ENCODE assay signal across 8 cellular contexts in the genomic region with DNA sequence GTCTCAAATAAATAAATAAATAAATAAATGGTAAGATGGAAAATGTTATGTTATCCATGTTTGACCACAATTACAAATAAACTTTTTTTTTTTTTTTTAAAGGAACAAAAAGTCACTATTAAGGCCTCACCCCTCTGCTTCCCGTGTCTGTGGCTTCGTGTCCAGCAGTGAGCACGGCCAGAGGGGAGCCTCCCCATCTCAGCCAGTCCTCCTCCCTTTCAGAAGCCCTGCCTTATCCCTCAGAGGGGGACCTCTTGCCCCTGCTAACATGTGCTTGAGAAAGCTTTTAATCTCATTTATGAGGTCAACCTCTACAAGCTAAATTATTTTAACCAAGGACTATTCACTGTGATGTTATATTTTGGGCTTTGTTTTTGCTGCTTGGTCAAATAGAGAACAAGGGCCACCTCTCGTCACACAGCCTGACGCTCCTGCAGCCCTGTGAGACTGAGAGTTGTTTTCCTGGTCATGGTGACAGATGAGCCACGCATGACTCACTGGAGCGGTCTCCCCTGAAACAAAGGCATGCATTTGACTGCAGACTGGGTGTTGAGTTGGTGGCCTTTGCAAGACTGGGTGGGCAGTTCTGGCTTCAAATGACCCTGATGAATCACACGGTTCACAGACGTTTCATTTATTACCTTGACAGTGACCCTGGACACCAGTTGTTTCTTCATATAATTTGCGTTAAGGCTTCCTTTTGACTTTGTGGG.
DNase-seq lines count a peak whose midpoint lies in the region; ATAC-seq, FAIRE-seq and TF ChIP-seq lines count a peak whose summit lies in the region.

No MANE protein-coding gene starts in this region.

- H3K4me1 ChIP-seq in endodermal cell (ENCODE audit: control insufficient read depth, insufficient read depth, low read length), result no peaks in the 10 kb centered on the region
- H3K4me1 ChIP-seq in effector memory CD4-positive, alpha-beta T cell (ENCODE audit: control insufficient read depth, insufficient read depth, low read length, poor library complexity, severe bottlenecking), result no peaks in the 10 kb centered on the region

- peak overlapping the region; percentile 79 for H3K27ac Mint-ChIP-seq in endodermal cell

- peak; percentile 72 for FAIRE-seq in H54 (lab: Jason Lieb, UNC)

- no peaks in the 10 kb centered on the region for H3K9me3 ChIP-seq in endodermal cell (ENCODE audit: control insufficient read depth, low read length)
- no peaks in the 10 kb centered on the region for H3K9me3 ChIP-seq in effector memory CD4-positive, alpha-beta T cell (ENCODE audit: control insufficient read depth, low read length)

- H3K36me3 Mint-ChIP-seq in endodermal cell (ENCODE audit: low read depth), result peaks cover 3% of the 10 kb centered on the region

- no peak overlapping the region for H3K4me3 ChIP-seq in endodermal cell (ENCODE audit: low read length)
- H3K4me3 ChIP-seq in effector memory CD4-positive, alpha-beta T cell (ENCODE audit: insufficient read depth, low read depth, low read length, poor library complexity, severe bottlenecking), result no peak overlapping the region

- peaks cover 12% of the 10 kb centered on the region for H3K4me1 Mint-ChIP-seq in endodermal cell

- no peaks in the 10 kb centered on the region for H3K27me3 ChIP-seq in endodermal cell (ENCODE audit: control insufficient read depth, insufficient read depth, low read length, poor library complexity, severe bottlenecking)
- H3K27me3 ChIP-seq in effector memory CD4-positive, alpha-beta T cell (replicated peaks; ENCODE audit: control insufficient read depth, insufficient read depth, low read length, poor library complexity, severe bottlenecking), result no peaks in the 10 kb centered on the region

- H3K9me3 Mint-ChIP-seq in endodermal cell, result no peaks in the 10 kb centered on the region

- ATAC-seq in GM18873 (IDR thresholded peaks at IDR 0.05; ENCODE audit: low FRiP score, unreplicated experiment), result no peak

- H3K4me3 Mint-ChIP-seq in endodermal cell, result no peak overlapping the region

- peak; percentile 56 for DNase-seq in H54 (ENCODE audit: insufficient read length, low spot score)
- DNase-seq in RKO (ENCODE audit: low spot score), result peak; percentile 69
- peak; percentile 79 for DNase-seq in endodermal cell
- DNase-seq in stimulated activated CD4-positive, alpha-beta T cell treated with anti-CD3 and anti-CD28 coated beads, Interleukin-4, amount 100 ng/mL, for 1 hour, result peak; percentile 42
- no peak for DNase-seq in effector memory CD4-positive, alpha-beta T cell
- no peak for DNase-seq in NK-92 (lab: John Stamatoyannopoulos, UW; ENCODE audit: unreplicated experiment)
- DNase-seq in SK-N-DZ (ENCODE audit: low spot score), result no peak

- no peaks in the 10 kb centered on the region for H3K27me3 Mint-ChIP-seq in endodermal cell (ENCODE audit: insufficient read depth)

- peak overlapping the region; percentile 30 for H3K27ac ChIP-seq in endodermal cell (ENCODE audit: low read depth, low read length)
- H3K27ac ChIP-seq in effector memory CD4-positive, alpha-beta T cell (ENCODE audit: insufficient read depth, low read length, poor library complexity, severe bottlenecking), result no peak overlapping the region

- 73% methylated on average over 8 to 10 of the region's 10 CpGs for WGBS in endodermal cell (ENCODE audit: insufficient coverage in 1 of 2, insufficient read length in 1 of 2), 2 experiments

- H3K9ac ChIP-seq in endodermal cell (ENCODE audit: extremely low read depth, low read length, poor library complexity, severe bottlenecking), result no peak overlapping the region

- no peak for TF ChIP-seq CTCF in endodermal cell (conservative IDR thresholded peaks at IDR 0.05)

- TF ChIP-seq POLR2A in H54 (IDR thresholded peaks at IDR 0.05; ENCODE audit: low read depth, low read length), result no peak

- no peaks in the 10 kb centered on the region for H3K36me3 ChIP-seq in endodermal cell (ENCODE audit: control insufficient read depth, insufficient read depth, low read length)
- H3K36me3 ChIP-seq in effector memory CD4-positive, alpha-beta T cell (ENCODE audit: control insufficient read depth, insufficient read depth, low read length), result no peaks in the 10 kb centered on the region

Comparison
In these comparisons a context has a peak if more than half of its experiments do, and no peak if none do; other contexts are left out.
1. DNase-seq: peak in H54 (single experiment), RKO (single experiment), endodermal cell (single experiment) and stimulated activated CD4-positive, alpha-beta T cell treated with anti-CD3 and anti-CD28 coated beads, Interleukin-4, amount 100 ng/mL, for 1 hour (single experiment); none in effector memory CD4-positive, alpha-beta T cell (0 of 3), NK-92 (single experiment) and SK-N-DZ (single experiment).